In genomic region chr2:150438654-150439053, GRCh38 we compare ENCODE assay signal across 16 cellular contexts. TPM values are rescaled to one million over a fixed set of nuclear protein-coding genes. Genes with fewer than 3 reads are reported as not detected.
DNase-seq lines count a peak whose midpoint lies in the region; ATAC-seq, FAIRE-seq and TF ChIP-seq lines count a peak whose summit lies in the region.
"Had no signal": no experiment of that assay in that cellular context is flagged by ENCODE, and none has a peak within 500 bp of the region (broad histone marks: within the 10 kb centered on the region; RNA-seq: fewer than 3 reads in every experiment).

No MANE protein-coding gene starts in this region.

- H3K4me1 Mint-ChIP-seq in activated naive CD4-positive, alpha-beta T cell treated with anti-CD3 and anti-CD28 coated beads, Interleukin-2, amount 10 ng/mL, durations not matched to agents 7 days and 5 days: no peaks in the 10 kb centered on the region
- H3K4me1 Mint-ChIP-seq: H9 had no signal

- no peaks in the 10 kb centered on the region for H3K27me3 ChIP-seq in HepG2 (ENCODE audit: control insufficient read depth in 1 of 2, insufficient read depth in 2 of 2, low read length in 2 of 2)
- H3K27me3 ChIP-seq in right lobe of liver: no peaks in the 10 kb centered on the region
- H3K27me3 ChIP-seq in PC-3 (ENCODE audit: low read length): no peaks in the 10 kb centered on the region
- H3K27me3 ChIP-seq: SJSA1 had no signal

- H3K9me2 ChIP-seq in PC-3 (replicated peaks; ENCODE audit: low read length): no peaks in the 10 kb centered on the region

- no peak overlapping the region for H3K4me3 Mint-ChIP-seq in activated naive CD4-positive, alpha-beta T cell treated with anti-CD3 and anti-CD28 coated beads, Interleukin-2, amount 10 ng/mL, durations not matched to agents 7 days and 5 days
- H3K4me3 Mint-ChIP-seq: H9, IgD-negative memory B cell had no signal

- no TSS peak for BruUV-seq in HepG2 (replicated peaks; lab: Mats Ljungman, UMichigan)
- no TSS peak for BruUV-seq in PC-3 (replicated peaks; lab: Mats Ljungman, UMichigan)

- H3K36me3 Mint-ChIP-seq in activated naive CD4-positive, alpha-beta T cell treated with anti-CD3 and anti-CD28 coated beads, Interleukin-2, amount 10 ng/mL, durations not matched to agents 7 days and 5 days: no peaks in the 10 kb centered on the region
- H3K36me3 Mint-ChIP-seq: IgD-negative memory B cell had no signal

- intact Hi-C loops in HepG2 (cut with micrococcal nuclease; ENCODE audit: unreplicated experiment): no loop called here
- intact Hi-C loops in right lobe of liver (cut with DNase I): no loop called here
- intact Hi-C loops in PC-3 (cut with micrococcal nuclease): no loop called here

- no peak for TF ChIP-seq POLR2A in HepG2 (IDR thresholded peaks at IDR 0.05; ENCODE audit: insufficient read depth in 1 of 2, low read depth in 2 of 2, low read length in 2 of 2)
- TF ChIP-seq POLR2A in right lobe of liver (IDR thresholded peaks at IDR 0.05): no peak

- H3K27me3 Mint-ChIP-seq in activated naive CD4-positive, alpha-beta T cell treated with anti-CD3 and anti-CD28 coated beads, Interleukin-2, amount 10 ng/mL, durations not matched to agents 7 days and 5 days: no peaks in the 10 kb centered on the region
- H3K27me3 Mint-ChIP-seq: IgD-negative memory B cell had no signal

- H3F3A ChIP-seq in PC-3 (ENCODE audit: low read length, unreplicated experiment): no peaks in the 10 kb centered on the region

- H3K9me3 ChIP-seq in HepG2 (ENCODE audit: low read length) (peaks cover 39% of the 10 kb centered on the region), right lobe of liver (no peaks in the 10 kb centered on the region), PC-3 (ENCODE audit: low read length) (no peaks in the 10 kb centered on the region)
- H3K9me3 ChIP-seq: SJSA1 had no signal

- TF ChIP-seq RAD21 in HepG2 (CRISPR knock-in tag; IDR thresholded peaks at IDR 0.05): no peak

- H2AFZ ChIP-seq in HepG2 (ENCODE audit: low read length): no peak overlapping the region
- H2AFZ ChIP-seq in PC-3 (ENCODE audit: low read length): no peak overlapping the region

- WGBS in HepG2 (ENCODE audit: low lambda C conversion rate): 4% methylated on average over 2 of the region's 2 CpGs
- 79% methylated on average over 2 of the region's 2 CpGs for WGBS in right lobe of liver (ENCODE audit: insufficient coverage, low coverage, low lambda C conversion rate, missing lambda C conversion rate)

- DNase-seq in HepG2 (ENCODE audit: low spot score) (no peak), right lobe of liver (no peak), PC-3 (peak; percentile 92), epithelial cell of proximal tubule (ENCODE audit: low read depth) (peak; percentile 12)
- no peak for DNase-seq in stimulated activated CD4-positive, alpha-beta T cell treated with anti-CD3 and anti-CD28 coated beads, Interleukin-2, amount 100 ng/mL, for 24 hours
- DNase-seq in activated naive CD4-positive, alpha-beta T cell treated with anti-CD3 and anti-CD28 coated beads, Interleukin-2, amount 10 ng/mL, durations not matched to agents 7 days and 5 days: no peak
- DNase-seq: DMS 273 treated with DMSO at 0.1 percent for 48 hours, EL, H9, NCI-H1436, NCI-H2029 treated with DMSO at 0.1 percent for 48 hours, OCI-M1 had no signal

- H4K20me1 ChIP-seq in HepG2 (ENCODE audit: insufficient read depth, low read length) (no peaks in the 10 kb centered on the region), PC-3 (ENCODE audit: low read length) (no peaks in the 10 kb centered on the region)

- CTCF ChIA-PET in HepG2 (lab: Yijun Ruan, JAX; ENCODE audit: low intra/inter-chr PET ratio, low total read pairs): no interaction called here
- CTCF ChIA-PET in PC-3 (lab: Charles Lee): no interaction called here
- CTCF ChIA-PET in activated naive CD4-positive, alpha-beta T cell treated with anti-CD3 and anti-CD28 coated beads, Interleukin-2, amount 10 ng/mL, durations not matched to agents 7 days and 5 days (lab: Charles Lee): no interaction called here

- H3K4me3 ChIP-seq in HepG2 (replicated peaks in 1 of 3; ENCODE audit: insufficient read depth in 1 of 3, low read depth in 2 of 3, low read length in 3 of 3) (no peak overlapping the region), right lobe of liver (no peak overlapping the region), PC-3 (ENCODE audit: low read length) (no peak overlapping the region), epithelial cell of proximal tubule (ENCODE audit: low read depth, low read length) (no peak overlapping the region)
- H3K4me3 ChIP-seq: SJSA1 had no signal

- H3K27ac ChIP-seq in HepG2 (ENCODE audit: extremely low read length, insufficient read depth, low read length) (no peak overlapping the region), right lobe of liver (no peak overlapping the region), PC-3 (ENCODE audit: low read length) (peak overlapping the region; percentile 42)
- H3K27ac ChIP-seq: C4-2B, SJSA1 had no signal

- H3K36me3 ChIP-seq in HepG2 (replicated peaks in 1 of 2; ENCODE audit: control insufficient read depth in 1 of 2, insufficient read depth in 2 of 2, low read length in 2 of 2) (no peaks in the 10 kb centered on the region), right lobe of liver (no peaks in the 10 kb centered on the region), PC-3 (ENCODE audit: low read depth, low read length) (no peaks in the 10 kb centered on the region)
- H3K36me3 ChIP-seq: SJSA1 had no signal

- in situ Hi-C loops in HepG2 (cut with HindIII; ENCODE audit: extremely low pct_ligation_motif_present, low pct_unique_long_range_greater_than_20kb): no loop called here

- no peak overlapping the region for H3K27ac Mint-ChIP-seq in activated naive CD4-positive, alpha-beta T cell treated with anti-CD3 and anti-CD28 coated beads, Interleukin-2, amount 10 ng/mL, durations not matched to agents 7 days and 5 days
- H3K27ac Mint-ChIP-seq: H9, IgD-negative memory B cell had no signal

- H3K9ac ChIP-seq in HepG2 (ENCODE audit: insufficient read depth, low read depth, low read length): no peak overlapping the region
- H3K9ac ChIP-seq in PC-3 (ENCODE audit: low read length): no peak overlapping the region

- POLR2A ChIA-PET in HepG2 (lab: Yijun Ruan, JAX): no interaction called here
- POLR2A ChIA-PET in PC-3 (lab: Charles Lee; ENCODE audit: unreplicated experiment): no interaction called here

- FAIRE-seq in HepG2 (lab: Jason Lieb, UNC): no peak

- no peaks in the 10 kb centered on the region for H3K4me1 ChIP-seq in HepG2 (ENCODE audit: insufficient read depth, low read length)
- H3K4me1 ChIP-seq in right lobe of liver: no peaks in the 10 kb centered on the region
- H3K4me1 ChIP-seq in PC-3 (ENCODE audit: insufficient read depth, low read length): peaks cover 12% of the 10 kb centered on the region
- H3K4me1 ChIP-seq: SJSA1 had no signal

- H3K79me2 ChIP-seq in HepG2 (ENCODE audit: insufficient read depth, low read length) (no peaks in the 10 kb centered on the region), PC-3 (ENCODE audit: low read length) (no peaks in the 10 kb centered on the region)

- TF ChIP-seq EP300 in HepG2 (IDR thresholded peaks at IDR 0.05; ENCODE audit: low read depth in 2 of 2, low read length in 2 of 2): no peak
- no peak for TF ChIP-seq EP300 in HepG2 (CRISPR knock-in tag; IDR thresholded peaks at IDR 0.05; ENCODE audit: borderline replicate concordance)

- ATAC-seq in HepG2: no peak
- ATAC-seq in right lobe of liver: no peak
- ATAC-seq in PC-3: peak; percentile 94
- no peak for ATAC-seq in GM18870 (IDR thresholded peaks at IDR 0.05; ENCODE audit: unreplicated experiment)

- TF ChIP-seq CTCF in HepG2 (CRISPR knock-in tag; IDR thresholded peaks at IDR 0.05): no peak
- no peak for TF ChIP-seq CTCF in right lobe of liver (IDR thresholded peaks at IDR 0.05)
- TF ChIP-seq CTCF in PC-3 (conservative IDR thresholded peaks at IDR 0.05; ENCODE audit: low read depth, low read length): no peak
- no peak for TF ChIP-seq CTCF in epithelial cell of proximal tubule (conservative IDR thresholded peaks at IDR 0.05; ENCODE audit: low read depth, low read length)

- no peaks in the 10 kb centered on the region for H3K9me3 Mint-ChIP-seq in activated naive CD4-positive, alpha-beta T cell treated with anti-CD3 and anti-CD28 coated beads, Interleukin-2, amount 10 ng/mL, durations not matched to agents 7 days and 5 days

- no peak overlapping the region for H3K4me2 ChIP-seq in HepG2 (ENCODE audit: low read depth, low read length)
- H3K4me2 ChIP-seq in PC-3 (ENCODE audit: low read length): peak overlapping the region; percentile 12

RNA-seq across cellular contexts. Expression of gene RND3, which starts 48.8 kb away (rescaled TPM):
- total RNA-seq in HepG2 (2016; rRNA removed; fragmentation: Illumina TruSeq; extraction: Trizol) (0.13 and 0.73 TPM in 2 replicates), right lobe of liver (10 to 100 TPM; 20.0 to 70.5 (median 36.8) TPM), PC-3 (2014; rRNA removed) (145 and 201 TPM in 2 replicates), epithelial cell of proximal tubule (51.8 and 59.1 TPM in 2 replicates)
- not detected in 2 replicates for total RNA-seq in HepG2 (2016; cell fraction: cytosol; rRNA removed; fragmentation: Illumina TruSeq; extraction: Trizol; ENCODE audit: low read depth)
- 0.19 and 0.71 TPM in 2 replicates for total RNA-seq in HepG2 (2016; cell fraction: insoluble cytoplasmic fraction; rRNA removed; fragmentation: Illumina TruSeq; extraction: Trizol)
- total RNA-seq in HepG2 (2016; cell fraction: membrane; rRNA removed; fragmentation: Illumina TruSeq; extraction: Trizol): 0.10 and 0.25 TPM in 2 replicates
- total RNA-seq in HepG2 (2016; cell fraction: nucleus; rRNA removed; fragmentation: Illumina TruSeq; extraction: Trizol): 0.41 and 0.59 TPM in 2 replicates
- 0.24 and 0.42 TPM in 2 replicates for polyA plus RNA-seq in HepG2 (2011; rRNA removed)
- polyA plus RNA-seq in HepG2 (2011; cell fraction: cytosol; rRNA removed): 0.17 and 0.42 TPM in 2 replicates
- 0.59 TPM in 1 of 2 replicates, not detected in the other for polyA plus RNA-seq in HepG2 (2011; cell fraction: nucleus; rRNA removed)
- 0.17 and 0.20 TPM in 2 replicates for polyA plus RNA-seq in HepG2 (2012)
- polyA plus RNA-seq in HepG2 (2016; cell fraction: cytosol; fragmentation: Illumina TruSeq; extraction: Trizol; ENCODE audit: low read depth): not detected in 2 replicates
- polyA plus RNA-seq in HepG2 (2016; cell fraction: insoluble cytoplasmic fraction; fragmentation: Illumina TruSeq; extraction: Trizol; ENCODE audit: low read depth): 0.29 and 0.58 TPM in 2 replicates
- polyA plus RNA-seq in HepG2 (2016; cell fraction: membrane; fragmentation: Illumina TruSeq; extraction: Trizol; ENCODE audit: low read depth): not detected in 2 replicates
- polyA plus RNA-seq in HepG2 (2016; cell fraction: nucleus; fragmentation: Illumina TruSeq; extraction: Trizol; ENCODE audit: insufficient read depth, low read depth): 0.27 and 0.67 TPM in 2 replicates
- 34.6 TPM in 1 of 2 replicates, not detected in the other for polyA minus RNA-seq in HepG2 (2011; rRNA and poly(A)+ RNA removed; ENCODE audit: low replicate concordance)
- 0.69 and 0.70 TPM in 2 replicates for polyA minus RNA-seq in HepG2 (2011; cell fraction: cytosol; rRNA and poly(A)+ RNA removed)
- polyA minus RNA-seq in HepG2 (2011; cell fraction: nucleus; rRNA and poly(A)+ RNA removed): 0.87 and 1.0 TPM in 2 replicates
- polyA plus RNA-seq: IgD-negative memory B cell had no signal

Comparison
In these comparisons a context has a peak if more than half of its experiments do, and no peak if none do; other contexts are left out.
1. RNA of gene RND3, which starts 48.8 kb away (total RNA-seq): 145 to 201 TPM in PC-3, 51.8 to 59.1 TPM in epithelial cell of proximal tubule and 20.0 to 70.5 TPM in right lobe of liver; 0.10 to 0.73 TPM in HepG2; every median in the first group is over 10 times any median in the second.
2. DNase-seq: peak in PC-3 (single experiment) and epithelial cell of proximal tubule (single experiment); none in HepG2 (single experiment), right lobe of liver (0 of 3), stimulated activated CD4-positive, alpha-beta T cell treated with anti-CD3 and anti-CD28 coated beads, Interleukin-2, amount 100 ng/mL, for 24 hours (0 of 2) and activated naive CD4-positive, alpha-beta T cell treated with anti-CD3 and anti-CD28 coated beads, Interleukin-2, amount 10 ng/mL, durations not matched to agents 7 days and 5 days (single experiment).